In the genomic region with DNA sequence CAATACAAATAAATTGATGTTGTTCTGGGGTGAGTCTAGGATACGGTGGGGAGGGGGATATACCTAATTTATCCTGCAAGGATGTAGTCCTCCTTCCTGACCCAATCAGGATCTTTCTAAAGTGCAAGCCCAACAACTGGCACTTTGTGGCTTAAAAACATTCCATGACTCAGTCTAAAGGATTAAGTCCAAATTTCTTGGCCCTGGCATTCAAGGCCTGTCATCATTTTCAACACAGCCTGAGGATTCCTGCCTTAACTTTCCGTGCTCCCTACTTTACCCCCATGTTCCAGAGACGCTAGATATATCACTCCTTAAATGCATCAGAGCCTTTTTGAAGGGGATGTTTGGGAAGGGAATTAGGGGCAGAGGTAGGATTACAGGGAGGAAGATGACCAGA, we compare ENCODE assay signal across 1 cellular context.
TF ChIP-seq lines count a peak whose summit lies in the region.

No MANE protein-coding gene starts in this region.

TF ChIP-seq in IMR-90, 13 proteins besides CTCF, POLR2A, EP300 and RAD21:
- TF ChIP-seq RFX5 (IDR thresholded peaks at IDR 0.05; ENCODE audit: low read depth, low read length) = no peak
